Comparison of ENCODE assay signal across 15 cellular contexts in the genomic region with DNA sequence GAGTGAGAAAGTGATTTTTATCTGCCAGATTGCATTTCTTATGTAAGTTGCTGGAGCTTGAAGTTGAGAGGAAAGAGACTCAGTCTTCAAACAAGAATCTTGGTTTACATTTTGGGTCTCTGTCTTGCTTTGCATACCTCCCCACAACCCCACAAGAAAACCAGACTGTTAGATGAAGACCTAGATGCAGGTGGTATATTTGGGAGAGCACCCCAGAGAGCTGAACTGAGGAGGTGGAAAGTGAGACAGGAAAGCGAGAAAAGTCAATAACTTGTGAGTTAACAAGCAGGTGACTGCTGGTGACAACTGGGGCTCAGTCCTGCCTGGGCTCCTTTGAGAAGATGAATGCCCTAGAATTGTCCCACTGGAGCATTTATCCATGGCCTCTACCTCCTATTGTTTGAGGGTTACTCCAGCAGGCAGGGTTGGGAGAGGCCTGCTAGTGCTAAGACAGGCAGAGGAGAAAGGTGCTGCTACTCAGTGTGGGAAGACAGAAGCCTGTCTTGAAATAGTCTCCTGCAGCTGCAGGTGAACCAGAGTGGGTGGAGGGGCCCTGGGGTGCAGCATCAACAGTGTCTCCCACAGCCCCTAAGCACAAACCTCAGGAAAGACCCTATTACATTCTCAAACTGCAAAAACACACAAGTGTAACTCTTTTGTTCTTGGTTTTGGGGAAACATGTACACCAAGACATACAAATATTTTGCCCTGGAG.
DNase-seq lines count a peak whose midpoint lies in the region; ATAC-seq lines count a peak whose summit lies in the region.
"Had no signal": no experiment of that assay in that cellular context is flagged by ENCODE, and none has a peak within 500 bp of the region (broad histone marks: within the 10 kb centered on the region; RNA-seq: fewer than 3 reads in every experiment).

No MANE protein-coding gene starts in this region.

- ATAC-seq in GM18511 (IDR thresholded peaks at IDR 0.05; ENCODE audit: unreplicated experiment) (peak; percentile 87), GM21367 (IDR thresholded peaks at IDR 0.05; ENCODE audit: unreplicated experiment) (peak; percentile 77), HG02938 (IDR thresholded peaks at IDR 0.05; ENCODE audit: unreplicated experiment) (peak; percentile 78), HG03571 (IDR thresholded peaks at IDR 0.05; ENCODE audit: unreplicated experiment) (peak; percentile 57)
- ATAC-seq: sciatic nerve, T-cell had no signal

- DNase-seq in NCI-H226 (no peak), GM19240 (ENCODE audit: insufficient read length, low spot score) (no peak), HK-2 (ENCODE audit: unreplicated experiment) (no peak)
- no peak for DNase-seq in activated CD8-positive, alpha-beta memory T cell treated with anti-CD3 and anti-CD28 coated beads for 24 hours
- DNase-seq: activated CD4-positive, alpha-beta T cell treated with anti-CD3 and anti-CD28 coated beads, Interleukin-2, amount 50 U/mL, for 48 hours; AML-193; GOT3; NCI-H1417 treated with DMSO at 0.1 percent for 48 hours; T-cell; thyroid gland had no signal
